8 cellular contexts compared by ENCODE assay signal in genomic region chr4:52051615-52052474, GRCh38. TPM values are rescaled to one million over a fixed set of nuclear protein-coding genes. Genes with fewer than 3 reads are reported as not detected.
DNase-seq lines count a peak whose midpoint lies in the region; ATAC-seq and TF ChIP-seq lines count a peak whose summit lies in the region.

No MANE protein-coding gene starts in this region.

- H3K9me3 Mint-ChIP-seq in activated CD8-positive, alpha-beta memory T cell treated with anti-CD3 and anti-CD28 coated beads, Interleukin-2, amount 10 ng/mL, durations not matched to agents 7 days and 5 days (ENCODE audit: low read depth): no peaks in the 10 kb centered on the region

- no peak overlapping the region for H2AFZ ChIP-seq in HCT116 (ENCODE audit: low read depth, low read length, poor library complexity, severe bottlenecking)

- H3K27ac ChIP-seq in HCT116 (ENCODE audit: low read depth, low read length): peak overlapping the region; percentile 8; the same call in 1 of the 2 replicates
- H3K27ac ChIP-seq in right atrium auricular region: peak overlapping the region; percentile 11 to 60
- peak overlapping the region; percentile 61 for H3K27ac ChIP-seq in psoas muscle

- RAD21 ChIA-PET in HCT116 (lab: Charles Lee; ENCODE audit: low non-redundant PET in 1 of 2, low total read pairs in 2 of 2, uncharacterized antibody in 2 of 2, unreplicated experiment in 2 of 2): no interaction called here

- H3K4me1 ChIP-seq in HCT116 (ENCODE audit: control insufficient read depth in 1 of 2, insufficient read depth in 2 of 2, low read length in 2 of 2): no peaks in the 10 kb centered on the region; a peak in 1 of 4 replicates
- H3K4me1 ChIP-seq in right atrium auricular region: peaks cover 0 to 24% of the 10 kb centered on the region in 2 donors
- peaks cover 4% of the 10 kb centered on the region for H3K4me1 ChIP-seq in psoas muscle

- H3K9me3 ChIP-seq in HCT116 (ENCODE audit: control insufficient read depth in 1 of 2, insufficient read depth in 1 of 2, low read depth in 1 of 2, low read length in 2 of 2) (no peaks in the 10 kb centered on the region), right atrium auricular region (no peaks in the 10 kb centered on the region), psoas muscle (no peaks in the 10 kb centered on the region)

- H3K79me2 ChIP-seq in HCT116 (ENCODE audit: insufficient read depth, low read length): no peaks in the 10 kb centered on the region

- H3K4me3 Mint-ChIP-seq in activated CD8-positive, alpha-beta memory T cell treated with anti-CD3 and anti-CD28 coated beads, Interleukin-2, amount 10 ng/mL, durations not matched to agents 7 days and 5 days: peak overlapping the region; percentile 61

- POLR2A ChIA-PET in HCT116 (lab: Charles Lee): no interaction called here

- DNase-seq in activated CD8-positive, alpha-beta memory T cell treated with anti-CD3 and anti-CD28 coated beads, Interleukin-2, amount 10 ng/mL, durations not matched to agents 7 days and 5 days: no peak
- no peak for DNase-seq in activated CD8-positive, alpha-beta memory T cell treated with anti-CD3 and anti-CD28 coated beads, Interleukin-2, amount 50 U/mL, for 4 hours
- DNase-seq in HCT116 (ENCODE audit: low read depth, low spot score) (no peak), NCI-H1930 (lab: John Stamatoyannopoulos, UW) (peak; percentile 5 to 24), amygdala (lab: John Stamatoyannopoulos, UW) (peak in 35 of 56 donors; percentile 2 to 57 (median 21)), right atrium auricular region (ENCODE audit: low spot score) (peak; percentile 74), psoas muscle (peak; percentile 66 to 76)

- no peak for TF ChIP-seq POLR2A in HCT116 (IDR thresholded peaks at IDR 0.05; ENCODE audit: borderline replicate concordance, extremely low read depth, insufficient read depth, insufficient read length)

- H3K27me3 Mint-ChIP-seq in activated CD8-positive, alpha-beta memory T cell treated with anti-CD3 and anti-CD28 coated beads, Interleukin-2, amount 10 ng/mL, durations not matched to agents 7 days and 5 days: peaks cover 62% of the 10 kb centered on the region

- peaks cover 13% of the 10 kb centered on the region for H3K27me3 ChIP-seq in HCT116 (ENCODE audit: insufficient read depth, low read length)
- no peaks in the 10 kb centered on the region for H3K27me3 ChIP-seq in right atrium auricular region
- peaks cover 0 to 5% (median 0%) of the 10 kb centered on the region in 3 donors for H3K27me3 ChIP-seq in psoas muscle (ENCODE audit: insufficient read depth in 3 of 3, low read length in 2 of 3)

- WGBS in psoas muscle, 3 donors: 8 to 12% (median 9%) methylated on average over 46 of the region's 46 CpGs

- H3K27ac Mint-ChIP-seq in activated CD8-positive, alpha-beta memory T cell treated with anti-CD3 and anti-CD28 coated beads, Interleukin-2, amount 10 ng/mL, durations not matched to agents 7 days and 5 days: no peak overlapping the region

- no peak overlapping the region for H3K9ac ChIP-seq in HCT116 (ENCODE audit: low read length)

- TF ChIP-seq CTCF in HCT116 (IDR thresholded peaks at IDR 0.05 in 2 of 3, conservative IDR thresholded peaks at IDR 0.05 in 1 of 3; ENCODE audit: borderline replicate concordance in 1 of 3, insufficient read depth in 1 of 3, low read depth in 2 of 3, low read length in 2 of 3) (no peak), right atrium auricular region (IDR thresholded peaks at IDR 0.05) (no peak), psoas muscle (IDR thresholded peaks at IDR 0.05) (no peak)

- no peaks in the 10 kb centered on the region for H3K36me3 ChIP-seq in HCT116 (ENCODE audit: control insufficient read depth in 1 of 2, insufficient read depth in 2 of 2, low read length in 2 of 2)
- no peaks in the 10 kb centered on the region for H3K36me3 ChIP-seq in right atrium auricular region
- no peaks in the 10 kb centered on the region for H3K36me3 ChIP-seq in psoas muscle (ENCODE audit: insufficient read depth in 1 of 2, low read depth in 1 of 2)

- H3K4me3 ChIP-seq in HCT116 (replicated peaks in 1 of 2; ENCODE audit: low read depth in 1 of 2, low read length in 2 of 2): peak overlapping the region; percentile 23 to 37; a peak in 3 of 4 replicates
- peak overlapping the region; percentile 55 to 71 for H3K4me3 ChIP-seq in right atrium auricular region
- peak overlapping the region; percentile 80 for H3K4me3 ChIP-seq in psoas muscle

- no TSS peak for BruUV-seq in HCT116 (replicated peaks; lab: Mats Ljungman, UMichigan)

- H3K36me3 Mint-ChIP-seq in activated CD8-positive, alpha-beta memory T cell treated with anti-CD3 and anti-CD28 coated beads, Interleukin-2, amount 10 ng/mL, durations not matched to agents 7 days and 5 days: no peaks in the 10 kb centered on the region

- H4K20me1 ChIP-seq in HCT116 (ENCODE audit: insufficient read depth): no peaks in the 10 kb centered on the region

- peaks cover 15% of the 10 kb centered on the region for H3K4me1 Mint-ChIP-seq in activated CD8-positive, alpha-beta memory T cell treated with anti-CD3 and anti-CD28 coated beads, Interleukin-2, amount 10 ng/mL, durations not matched to agents 7 days and 5 days

- H3K9me2 ChIP-seq in HCT116 (ENCODE audit: insufficient read depth): no peaks in the 10 kb centered on the region

- CTCF ChIA-PET in activated CD8-positive, alpha-beta memory T cell treated with anti-CD3 and anti-CD28 coated beads, Interleukin-2, amount 10 ng/mL, durations not matched to agents 7 days and 5 days (lab: Charles Lee): no interaction called here
- CTCF ChIA-PET in HCT116 (lab: Charles Lee): no interaction called here

- H3K4me2 ChIP-seq in HCT116 (ENCODE audit: low read length): peak overlapping the region; percentile 59

- no peak for TF ChIP-seq RAD21 in HCT116 (IDR thresholded peaks at IDR 0.05; ENCODE audit: low read depth)

- peak; percentile 49 for ATAC-seq in activated CD8-positive, alpha-beta memory T cell treated with anti-CD3 and anti-CD28 coated beads, Interleukin-2, amount 10 ng/mL, durations not matched to agents 7 days and 5 days
- ATAC-seq in HCT116 (peak; percentile 72), psoas muscle (peak; percentile 93 to 95 (median 94)), GM19467 (IDR thresholded peaks at IDR 0.05; ENCODE audit: unreplicated experiment) (no peak)

- intact Hi-C loops in HCT116 (cut with micrococcal nuclease): no loop called here
- intact Hi-C loops in psoas muscle (cut with DNase I): no loop called here

TF ChIP-seq in HCT116, 20 proteins besides CTCF, POLR2A, EP300 and RAD21:
- TF ChIP-seq POLR2AphosphoS5 (IDR thresholded peaks at IDR 0.05; ENCODE audit: low read depth, low read length) (no peak), FOSL1 (IDR thresholded peaks at IDR 0.05; ENCODE audit: low read depth) (no peak), EZH2phosphoT487 (IDR thresholded peaks at IDR 0.05; ENCODE audit: borderline replicate concordance) (no peak), SIN3A (IDR thresholded peaks at IDR 0.05; ENCODE audit: low read depth) (no peak), TCF7L2 (IDR thresholded peaks at IDR 0.05; ENCODE audit: borderline replicate concordance, extremely low read depth, insufficient read depth, insufficient read length) (no peak), MAX (IDR thresholded peaks at IDR 0.05) (no peak)

RNA-seq across cellular contexts. Expression of gene SPATA18, which starts 0.7 kb away (rescaled TPM):
- under 1 TPM; 0.35 to 0.53 TPM for total RNA-seq in activated CD8-positive, alpha-beta memory T cell treated with anti-CD3 and anti-CD28 coated beads, Interleukin-2, amount 10 ng/mL, durations not matched to agents 7 days and 5 days
- 0.47 TPM for total RNA-seq in HCT116 (2021; ENCODE audit: unreplicated experiment)
- 0.04 and 0.14 TPM in 2 replicates for polyA plus RNA-seq in HCT116 (2012)
- 1 to 10 TPM; 2.2 to 4.3 TPM for total RNA-seq in right atrium auricular region
- total RNA-seq in psoas muscle: 1 to 10 TPM in 3 of 4 donors, under 1 TPM in 1; 0.74 to 2.5 (median 1.3) TPM
- polyA plus RNA-seq in psoas muscle: under 1 TPM; 0.14 to 0.88 (median 0.14) TPM

RNA-seq across cellular contexts. Expression of gene SGCB, which starts 13.7 kb away (rescaled TPM):
- total RNA-seq in activated CD8-positive, alpha-beta memory T cell treated with anti-CD3 and anti-CD28 coated beads, Interleukin-2, amount 10 ng/mL, durations not matched to agents 7 days and 5 days: 10 to 100 TPM; 12.1 to 12.6 TPM
- total RNA-seq in HCT116 (2021; ENCODE audit: unreplicated experiment) (18.3 TPM), right atrium auricular region (10 to 100 TPM; 34.2 to 63.9 TPM), psoas muscle (10 to 100 TPM; 51.4 to 83.8 (median 78.6) TPM)
- 3.7 and 7.0 TPM in 2 replicates for polyA plus RNA-seq in HCT116 (2012)
- 10 to 100 TPM; 12.2 to 53.8 (median 38.1) TPM for polyA plus RNA-seq in psoas muscle

RNA-seq across cellular contexts. Expression of gene LRRC66, which starts 31.7 kb away (rescaled TPM):
- total RNA-seq in activated CD8-positive, alpha-beta memory T cell treated with anti-CD3 and anti-CD28 coated beads, Interleukin-2, amount 10 ng/mL, durations not matched to agents 7 days and 5 days: under 1 TPM; 0.15 to 0.21 TPM
- total RNA-seq in HCT116 (2021; ENCODE audit: unreplicated experiment) (0.12 TPM), right atrium auricular region (under 1 TPM in 1 of 2 donors, not detected in 1; 0.08 TPM), psoas muscle (1 to 10 TPM in 3 of 4 donors, under 1 TPM in 1; 0.95 to 1.2 (median 1.2) TPM)
- 0.05 TPM in 1 of 2 replicates, not detected in the other for polyA plus RNA-seq in HCT116 (2012)
- polyA plus RNA-seq in psoas muscle: 1 to 10 TPM in 1 of 3 donors, under 1 TPM in 2; 0.09 to 1.3 (median 0.89) TPM

Comparison
In these comparisons a context has a peak if more than half of its experiments do, and no peak if none do; other contexts are left out.
1. DNase-seq: peak in NCI-H1930 (2 of 2), amygdala (35 of 56), right atrium auricular region (single experiment) and psoas muscle (2 of 2); none in activated CD8-positive, alpha-beta memory T cell treated with anti-CD3 and anti-CD28 coated beads, Interleukin-2, amount 10 ng/mL, durations not matched to agents 7 days and 5 days (single experiment), activated CD8-positive, alpha-beta memory T cell treated with anti-CD3 and anti-CD28 coated beads, Interleukin-2, amount 50 U/mL, for 4 hours (single experiment) and HCT116 (single experiment).
2. H3K27ac ChIP-seq: peak in every context shown above with its lines; median percentile 61 in psoas muscle; 36 in right atrium auricular region; 8 in HCT116.
3. H3K4me3 ChIP-seq: peak in every context shown above with its lines; median percentile 80 in psoas muscle; 63 in right atrium auricular region; 30 in HCT116.